ENCODE assay signal across 8 cellular contexts in genomic region chrX:153411988-153412574, GRCh38. TPM values are rescaled to one million over a fixed set of nuclear protein-coding genes. Genes with fewer than 3 reads are reported as not detected.
DNase-seq lines count a peak whose midpoint lies in the region; ATAC-seq and TF ChIP-seq lines count a peak whose summit lies in the region.

No MANE protein-coding gene starts in this region.

- peaks cover 7% of the 10 kb centered on the region for H3K27me3 ChIP-seq in kidney epithelial cell (ENCODE audit: control insufficient read depth, insufficient read depth, low read length)
- H3K27me3 ChIP-seq in uterus: no peaks in the 10 kb centered on the region

- peak overlapping the region in 1 of 2 donors; percentile 4 for H3K27ac ChIP-seq in uterus

- peak overlapping the region; percentile 77 for H3K4me3 Mint-ChIP-seq in activated T-helper 1 cell treated with anti-CD3 and anti-CD28 coated beads, Interleukin-12 subunit alpha, Interleukin-12 subunit beta, Interleukin-2, Interleukin-4 antibody, amounts not matched to agents 30 ng/mL and 10 ng/mL and 1 ng/mL, durations not matched to agents 14 hours and 24 hours and 36 hours
- H3K4me3 Mint-ChIP-seq in osteocyte (ENCODE audit: unreplicated experiment): no peak overlapping the region

- peak; percentile 4 for DNase-seq in stimulated activated CD4-positive, alpha-beta T cell treated with anti-CD3 and anti-CD28 coated beads, Interleukin-15, amount 100 ng/mL, for 24 hours
- DNase-seq in stimulated activated CD4-positive, alpha-beta T cell treated with anti-CD3 and anti-CD28 coated beads, Interleukin-4, amount 100 ng/mL, for 24 hours: no peak
- no peak for DNase-seq in activated T-helper 1 cell treated with anti-CD3 and anti-CD28 coated beads, Interleukin-12 subunit alpha, Interleukin-12 subunit beta, Interleukin-2, Interleukin-4 antibody, amounts not matched to agents 30 ng/mL and 10 ng/mL and 1 ng/mL, durations not matched to agents 14 hours and 24 hours and 36 hours (ENCODE audit: low spot score)
- DNase-seq in kidney epithelial cell (ENCODE audit: low read depth): no peak
- DNase-seq in uterus: no peak
- DNase-seq in HCEC 1CT: no peak
- DNase-seq in osteocyte (ENCODE audit: extremely low spot score, unreplicated experiment): no peak

- no peaks in the 10 kb centered on the region for H3K36me3 ChIP-seq in kidney epithelial cell (ENCODE audit: control insufficient read depth, insufficient read depth, low read length)
- no peaks in the 10 kb centered on the region for H3K36me3 ChIP-seq in uterus

- H3K4me1 Mint-ChIP-seq in activated T-helper 1 cell treated with anti-CD3 and anti-CD28 coated beads, Interleukin-12 subunit alpha, Interleukin-12 subunit beta, Interleukin-2, Interleukin-4 antibody, amounts not matched to agents 30 ng/mL and 10 ng/mL and 1 ng/mL, durations not matched to agents 14 hours and 24 hours and 36 hours (ENCODE audit: low read depth): no peaks in the 10 kb centered on the region
- H3K4me1 Mint-ChIP-seq in osteocyte (ENCODE audit: unreplicated experiment): no peaks in the 10 kb centered on the region

- H3K9me3 Mint-ChIP-seq in activated T-helper 1 cell treated with anti-CD3 and anti-CD28 coated beads, Interleukin-12 subunit alpha, Interleukin-12 subunit beta, Interleukin-2, Interleukin-4 antibody, amounts not matched to agents 30 ng/mL and 10 ng/mL and 1 ng/mL, durations not matched to agents 14 hours and 24 hours and 36 hours: no peaks in the 10 kb centered on the region
- no peaks in the 10 kb centered on the region for H3K9me3 Mint-ChIP-seq in osteocyte (ENCODE audit: unreplicated experiment)

- no peaks in the 10 kb centered on the region for H3K27me3 Mint-ChIP-seq in activated T-helper 1 cell treated with anti-CD3 and anti-CD28 coated beads, Interleukin-12 subunit alpha, Interleukin-12 subunit beta, Interleukin-2, Interleukin-4 antibody, amounts not matched to agents 30 ng/mL and 10 ng/mL and 1 ng/mL, durations not matched to agents 14 hours and 24 hours and 36 hours (ENCODE audit: insufficient read depth)
- peaks cover 4% of the 10 kb centered on the region for H3K27me3 Mint-ChIP-seq in osteocyte (ENCODE audit: unreplicated experiment)

- intact Hi-C loops in activated T-helper 1 cell treated with anti-CD3 and anti-CD28 coated beads, Interleukin-12 subunit alpha, Interleukin-12 subunit beta, Interleukin-2, Interleukin-4 antibody, amounts not matched to agents 30 ng/mL and 10 ng/mL and 1 ng/mL, durations not matched to agents 14 hours and 24 hours and 36 hours (cut with micrococcal nuclease): loop anchor here (2.0 kb wide), 2 partner anchors 59 to 75 kb away; partner anchors contain the start of gene HAUS7
- intact Hi-C loops in uterus (cut with DNase I; ENCODE audit: low total_unique reads): no loop called here

- no peaks in the 10 kb centered on the region for H3K36me3 Mint-ChIP-seq in activated T-helper 1 cell treated with anti-CD3 and anti-CD28 coated beads, Interleukin-12 subunit alpha, Interleukin-12 subunit beta, Interleukin-2, Interleukin-4 antibody, amounts not matched to agents 30 ng/mL and 10 ng/mL and 1 ng/mL, durations not matched to agents 14 hours and 24 hours and 36 hours (ENCODE audit: low read depth)
- H3K36me3 Mint-ChIP-seq in osteocyte (ENCODE audit: unreplicated experiment): no peaks in the 10 kb centered on the region

- no peaks in the 10 kb centered on the region for H3K9me3 ChIP-seq in uterus

- H3K27ac Mint-ChIP-seq in activated T-helper 1 cell treated with anti-CD3 and anti-CD28 coated beads, Interleukin-12 subunit alpha, Interleukin-12 subunit beta, Interleukin-2, Interleukin-4 antibody, amounts not matched to agents 30 ng/mL and 10 ng/mL and 1 ng/mL, durations not matched to agents 14 hours and 24 hours and 36 hours: peak overlapping the region; percentile 44
- H3K27ac Mint-ChIP-seq in osteocyte (ENCODE audit: unreplicated experiment): no peak overlapping the region

- H3K4me1 ChIP-seq in uterus: no peaks in the 10 kb centered on the region

- TF ChIP-seq CTCF in kidney epithelial cell (IDR thresholded peaks at IDR 0.05; ENCODE audit: insufficient read depth, low read length, poor library complexity, severe bottlenecking): no peak
- no peak for TF ChIP-seq CTCF in uterus (IDR thresholded peaks at IDR 0.05)
- TF ChIP-seq CTCF in osteocyte (IDR thresholded peaks at IDR 0.05): no peak

- no peak for TF ChIP-seq POLR2A in uterus (IDR thresholded peaks at IDR 0.05)

- H3K4me3 ChIP-seq in kidney epithelial cell (ENCODE audit: low read depth, low read length) (peak overlapping the region; percentile 45), uterus (peak overlapping the region; percentile 43 to 50)

- no peak for ATAC-seq in HG02840 (IDR thresholded peaks at IDR 0.05; ENCODE audit: low FRiP score, unreplicated experiment)

RNA-seq across cellular contexts. Expression of gene ZFP92, which starts 0.8 kb away (rescaled TPM):
- 2.4 and 2.5 TPM in 2 replicates for total RNA-seq in activated T-helper 1 cell treated with anti-CD3 and anti-CD28 coated beads, Interleukin-12 subunit alpha, Interleukin-12 subunit beta, Interleukin-2, Interleukin-4 antibody, amounts not matched to agents 30 ng/mL and 10 ng/mL and 1 ng/mL, durations not matched to agents 14 hours and 24 hours and 36 hours
- total RNA-seq in kidney epithelial cell (1.8 and 1.9 TPM in 2 replicates), uterus (1 to 10 TPM in 2 of 4 donors, under 1 TPM in 2; 0.26 to 2.4 (median 0.88) TPM), osteocyte (0.05 TPM in 2 replicates)

RNA-seq across cellular contexts. Expression of gene PNMA6E, which starts 10.9 kb away (rescaled TPM):
- total RNA-seq in activated T-helper 1 cell treated with anti-CD3 and anti-CD28 coated beads, Interleukin-12 subunit alpha, Interleukin-12 subunit beta, Interleukin-2, Interleukin-4 antibody, amounts not matched to agents 30 ng/mL and 10 ng/mL and 1 ng/mL, durations not matched to agents 14 hours and 24 hours and 36 hours: not detected in 2 replicates
- not detected in 2 replicates for total RNA-seq in kidney epithelial cell
- total RNA-seq in uterus: not detected
- total RNA-seq in osteocyte: not detected in 2 replicates

RNA-seq across cellular contexts. Expression of gene TREX2, which starts 33.8 kb away (rescaled TPM):
- 0.83 and 1.3 TPM in 2 replicates for total RNA-seq in activated T-helper 1 cell treated with anti-CD3 and anti-CD28 coated beads, Interleukin-12 subunit alpha, Interleukin-12 subunit beta, Interleukin-2, Interleukin-4 antibody, amounts not matched to agents 30 ng/mL and 10 ng/mL and 1 ng/mL, durations not matched to agents 14 hours and 24 hours and 36 hours
- total RNA-seq in kidney epithelial cell (1.1 TPM in 1 of 2 replicates, not detected in the other), uterus (1 to 10 TPM in 3 of 4 donors, not detected in 1; 1.4 to 3.2 (median 2.9) TPM), osteocyte (2.5 TPM in 2 replicates)

RNA-seq across cellular contexts. Expression of gene HAUS7, which starts 58.3 kb away (rescaled TPM):
- 62.7 and 68.2 TPM in 2 replicates for total RNA-seq in activated T-helper 1 cell treated with anti-CD3 and anti-CD28 coated beads, Interleukin-12 subunit alpha, Interleukin-12 subunit beta, Interleukin-2, Interleukin-4 antibody, amounts not matched to agents 30 ng/mL and 10 ng/mL and 1 ng/mL, durations not matched to agents 14 hours and 24 hours and 36 hours
- 19.9 and 25.8 TPM in 2 replicates for total RNA-seq in kidney epithelial cell
- total RNA-seq in uterus: 10 to 100 TPM in 3 of 4 donors, 1 to 10 TPM in 1; 5.1 to 34.4 (median 27.1) TPM
- 55.7 and 60.3 TPM in 2 replicates for total RNA-seq in osteocyte
